Comparison of ENCODE assay signal across 7 cellular contexts in the genomic region with DNA sequence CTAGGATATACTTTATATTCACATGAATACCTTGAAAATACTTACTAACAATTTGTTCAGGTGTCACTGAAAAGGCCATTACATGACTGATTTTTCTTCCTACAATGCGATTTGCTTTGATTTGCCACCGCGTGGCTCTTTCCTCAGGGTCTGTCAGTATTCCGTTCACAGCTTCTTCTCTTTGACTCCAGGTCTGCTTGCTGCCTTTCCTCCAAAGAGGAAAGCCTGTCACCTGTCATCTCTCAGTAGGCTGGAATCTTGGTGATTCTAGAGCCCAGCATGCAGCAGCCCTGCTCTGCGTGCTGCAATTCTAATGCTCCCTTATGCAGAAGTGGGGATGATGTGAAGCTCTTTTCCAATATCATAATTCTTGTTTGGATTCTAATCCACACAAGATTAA. TPM values are rescaled to one million over a fixed set of nuclear protein-coding genes. Genes with fewer than 3 reads are reported as not detected.
"Had no signal": no experiment of that assay in that cellular context is flagged by ENCODE, and none has a peak within 500 bp of the region (broad histone marks: within the 10 kb centered on the region; RNA-seq: fewer than 3 reads in every experiment).

No MANE protein-coding gene starts in this region.

- H3K27ac ChIP-seq: HL-60 had no signal

- H3K4me3 ChIP-seq: K562 had no signal

- DNase-seq: IMR-90, KBM-7, KG1 had no signal

RNA-seq across cellular contexts. Expression of gene SIAH3, which starts 33.6 kb away (rescaled TPM):
- polyA plus RNA-seq: HepG2, IgD-negative memory B cell, K562 had no signal
